ENCODE assay signal across 16 cellular contexts in the genomic region with DNA sequence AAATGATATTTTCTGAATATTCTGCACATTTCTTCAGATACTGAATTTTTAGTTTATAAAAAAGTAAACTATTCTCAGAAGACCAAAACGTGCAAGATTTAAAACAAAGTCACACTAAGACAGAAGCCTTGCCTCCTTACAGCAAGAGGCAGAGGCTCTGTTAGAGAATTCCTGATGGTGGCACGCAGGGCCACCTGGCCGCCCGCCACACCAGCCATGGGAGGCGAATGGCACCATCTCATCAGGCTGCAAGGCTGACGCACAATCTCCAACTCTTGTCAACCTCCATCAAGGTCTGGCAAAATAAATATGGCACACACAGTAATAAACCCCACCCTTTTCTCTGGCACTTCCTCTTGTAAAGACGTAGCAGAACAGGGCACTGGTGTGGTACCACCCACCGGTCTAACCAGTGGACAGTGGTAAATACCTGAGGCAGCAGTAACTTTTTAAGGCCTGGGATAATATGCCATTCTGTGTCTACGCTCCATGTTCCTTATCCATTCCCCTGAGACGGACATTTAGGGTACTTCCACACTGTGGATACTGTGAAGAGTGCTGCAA.
DNase-seq lines count a peak whose midpoint lies in the region; ATAC-seq lines count a peak whose summit lies in the region.
"Had no signal": no experiment of that assay in that cellular context is flagged by ENCODE, and none has a peak within 500 bp of the region (broad histone marks: within the 10 kb centered on the region; RNA-seq: fewer than 3 reads in every experiment).

No MANE protein-coding gene starts in this region.

- H3K27me3 ChIP-seq in thymus (ENCODE audit: control insufficient read depth, insufficient read depth) = no peaks in the 10 kb centered on the region

- H3K4me3 ChIP-seq in thymus (ENCODE audit: low read length) = no peak overlapping the region

- no peak for ATAC-seq in activated naive CD8-positive, alpha-beta T cell treated with anti-CD3 and anti-CD28 coated beads, Interleukin-2, amount 50 U/mL, for 24 hours
- no peak for ATAC-seq in naive B cell (ENCODE audit: low read depth in 2 of 2)
- no peak for ATAC-seq in HG03432 (IDR thresholded peaks at IDR 0.05; ENCODE audit: unreplicated experiment)
- no peak for ATAC-seq in GM19452 (IDR thresholded peaks at IDR 0.05; ENCODE audit: unreplicated experiment)

- no peaks in the 10 kb centered on the region for H3K27me3 Mint-ChIP-seq in activated naive CD8-positive, alpha-beta T cell treated with anti-CD3 and anti-CD28 coated beads, Interleukin-2, amount 50 U/mL, for 24 hours
- H3K27me3 Mint-ChIP-seq in naive B cell = no peaks in the 10 kb centered on the region
- H3K27me3 Mint-ChIP-seq: brain had no signal

- peaks cover 8% of the 10 kb centered on the region for H3K9me3 Mint-ChIP-seq in activated naive CD8-positive, alpha-beta T cell treated with anti-CD3 and anti-CD28 coated beads, Interleukin-2, amount 50 U/mL, for 24 hours
- peaks cover 0 to 1% (median 0%) of the 10 kb centered on the region in 7 donors for H3K9me3 Mint-ChIP-seq in naive B cell

- H3K4me1 Mint-ChIP-seq in activated naive CD8-positive, alpha-beta T cell treated with anti-CD3 and anti-CD28 coated beads, Interleukin-2, amount 50 U/mL, for 24 hours = peaks cover 33% of the 10 kb centered on the region
- H3K4me1 Mint-ChIP-seq in naive B cell = peaks cover 39 to 57% (median 52%) of the 10 kb centered on the region in 3 donors

- WGBS in thymus = 93% methylated on average over 10 of the region's 10 CpGs

- peak overlapping the region; percentile 29 for H3K27ac ChIP-seq in KOPT-K1 (ENCODE audit: low read depth, low read length, poor library complexity, severe bottlenecking)
- H3K27ac ChIP-seq in thymus (ENCODE audit: low read depth) = peak overlapping the region; percentile 84

- H3K9me3 ChIP-seq in KOPT-K1 (ENCODE audit: insufficient read depth, low read length, poor library complexity, severe bottlenecking) (peaks cover 5% of the 10 kb centered on the region), thymus (ENCODE audit: control insufficient read depth) (no peaks in the 10 kb centered on the region)

- DNase-seq in activated naive CD8-positive, alpha-beta T cell treated with anti-CD3 and anti-CD28 coated beads, Interleukin-2, amount 50 U/mL, for 24 hours = no peak
- DNase-seq in naive B cell (no peak), activated gamma-delta T cell treated with Interleukin-2 at 50 U/mL for 16 hours (no peak)
- DNase-seq: activated CD4-positive, alpha-beta T cell treated with anti-CD3 and anti-CD28 coated beads, Interleukin-2, amount 50 U/mL, for 1 hour; activated naive CD4-positive, alpha-beta T cell treated with Interleukin-2 at 50 U/mL for 16 hours; AML-193; cortex of kidney; HCEC 1CT; Kasumi-1; NCI-H1092 treated with DMSO at 0.1 percent for 48 hours; NCI-H2171 treated with DMSO at 0.1 percent for 48 hours had no signal

- peaks cover 25% of the 10 kb centered on the region for H3K4me1 ChIP-seq in thymus (ENCODE audit: control insufficient read depth, insufficient read depth, low read length)

- no peaks in the 10 kb centered on the region for H3K36me3 ChIP-seq in KOPT-K1 (ENCODE audit: insufficient read depth, low read length)
- H3K36me3 ChIP-seq in thymus (ENCODE audit: control insufficient read depth, insufficient read depth) = no peaks in the 10 kb centered on the region

- H3K36me3 Mint-ChIP-seq in activated naive CD8-positive, alpha-beta T cell treated with anti-CD3 and anti-CD28 coated beads, Interleukin-2, amount 50 U/mL, for 24 hours (ENCODE audit: low read depth) = peaks cover 12% of the 10 kb centered on the region
- H3K36me3 Mint-ChIP-seq in naive B cell = peaks cover 0 to 4% of the 10 kb centered on the region in 2 donors

- H3K4me3 Mint-ChIP-seq in activated naive CD8-positive, alpha-beta T cell treated with anti-CD3 and anti-CD28 coated beads, Interleukin-2, amount 50 U/mL, for 24 hours = peak overlapping the region; percentile 13
- peak overlapping the region; percentile 42 to 81 (median 66) for H3K4me3 Mint-ChIP-seq in naive B cell
- H3K4me3 Mint-ChIP-seq: brain had no signal

- H3K27ac Mint-ChIP-seq in activated naive CD8-positive, alpha-beta T cell treated with anti-CD3 and anti-CD28 coated beads, Interleukin-2, amount 50 U/mL, for 24 hours = peak overlapping the region; percentile 46
- peak overlapping the region; percentile 94 to 97 (median 96) for H3K27ac Mint-ChIP-seq in naive B cell
- H3K27ac Mint-ChIP-seq: brain had no signal
